20 cellular contexts compared by ENCODE assay signal in the genomic region with DNA sequence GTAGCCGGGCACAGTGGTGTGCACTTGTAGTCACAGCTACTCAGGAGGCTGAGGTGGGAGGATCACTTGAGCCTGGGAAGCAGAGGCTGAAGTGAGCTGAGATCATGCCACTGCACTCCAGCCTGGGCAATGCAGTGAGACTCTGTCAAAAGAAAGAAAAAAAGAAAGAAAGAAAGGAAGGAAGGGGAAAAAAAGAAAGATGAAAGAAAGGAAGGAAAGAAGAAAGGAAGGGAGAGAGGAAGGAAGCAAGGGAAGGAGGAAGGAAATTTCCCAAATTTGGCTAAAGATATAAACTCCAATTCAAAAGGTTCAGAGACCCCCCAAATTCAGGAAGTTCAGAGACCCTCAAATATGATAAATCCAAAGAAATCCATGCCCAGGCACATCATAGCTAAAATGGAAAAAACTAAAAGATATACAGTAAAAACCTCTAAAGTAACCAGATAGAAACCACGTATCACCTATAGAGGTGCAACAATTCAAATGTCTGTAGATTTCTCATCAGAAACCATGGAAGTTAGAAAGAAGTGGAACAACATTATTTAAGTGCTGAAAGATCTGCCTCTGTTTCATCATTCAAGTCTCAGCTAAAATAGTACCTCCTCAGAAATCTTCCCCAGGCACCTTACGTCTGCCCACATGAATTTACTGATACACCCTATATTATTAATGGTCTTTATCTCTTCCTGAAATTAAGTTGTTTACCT. TPM values are rescaled to one million over a fixed set of nuclear protein-coding genes. Genes with fewer than 3 reads are reported as not detected.
A peak's percentile ranks its signal among the peaks of the same experiment; 100 is the strongest.
DNase-seq lines count a peak whose midpoint lies in the region; ATAC-seq and TF ChIP-seq lines count a peak whose summit lies in the region.
"Had no signal": no experiment of that assay in that cellular context is flagged by ENCODE, and none has a peak within 500 bp of the region (broad histone marks: within the 10 kb centered on the region; RNA-seq: fewer than 3 reads in every experiment).

No MANE protein-coding gene starts in this region.

- H3K9me3 Mint-ChIP-seq in CD4-positive, CD25-positive, alpha-beta regulatory T cell: peaks cover 0 to 15% (median 3%) of the 10 kb centered on the region in 7 donors
- peaks cover 24% of the 10 kb centered on the region for H3K9me3 Mint-ChIP-seq in WTC11
- peaks cover 28% of the 10 kb centered on the region for H3K9me3 Mint-ChIP-seq in endodermal cell
- H3K9me3 Mint-ChIP-seq in Calu3 (ENCODE audit: low read depth, unreplicated experiment): no peaks in the 10 kb centered on the region
- peaks cover 2 to 6% of the 10 kb centered on the region in 2 donors for H3K9me3 Mint-ChIP-seq in activated T-cell treated with anti-CD3 and anti-CD28 coated beads, Interleukin-2, amount 50 U/mL, for 72 hours

- TF ChIP-seq CTCF in WTC11 (IDR thresholded peaks at IDR 0.05) (no peak), endodermal cell (conservative IDR thresholded peaks at IDR 0.05) (no peak), smooth muscle cell (IDR thresholded peaks at IDR 0.05; ENCODE audit: borderline replicate concordance, insufficient read depth, poor library complexity, severe bottlenecking) (no peak), Calu3 (IDR thresholded peaks at IDR 0.05; ENCODE audit: unreplicated experiment) (no peak), tibial nerve (IDR thresholded peaks at IDR 0.05) (no peak)

- no peaks in the 10 kb centered on the region for H3F3A ChIP-seq in smooth muscle cell (ENCODE audit: low read depth)

- no peaks in the 10 kb centered on the region for H3K27me3 Mint-ChIP-seq in CD4-positive, CD25-positive, alpha-beta regulatory T cell
- H3K27me3 Mint-ChIP-seq in WTC11 (ENCODE audit: low read depth) (no peaks in the 10 kb centered on the region), endodermal cell (ENCODE audit: insufficient read depth) (no peaks in the 10 kb centered on the region), Calu3 (ENCODE audit: unreplicated experiment) (no peaks in the 10 kb centered on the region)
- no peaks in the 10 kb centered on the region for H3K27me3 Mint-ChIP-seq in activated T-cell treated with anti-CD3 and anti-CD28 coated beads, Interleukin-2, amount 50 U/mL, for 72 hours (ENCODE audit: low read depth)
- H3K27me3 Mint-ChIP-seq: CD4-positive, alpha-beta memory T cell had no signal

- peak overlapping the region in 2 of 3 donors; percentile 39 to 63 for H3K27ac Mint-ChIP-seq in CD4-positive, CD25-positive, alpha-beta regulatory T cell
- H3K27ac Mint-ChIP-seq in WTC11: no peak overlapping the region
- no peak overlapping the region for H3K27ac Mint-ChIP-seq in endodermal cell
- H3K27ac Mint-ChIP-seq in Calu3 (ENCODE audit: unreplicated experiment): no peak overlapping the region
- H3K27ac Mint-ChIP-seq in activated T-cell treated with anti-CD3 and anti-CD28 coated beads, Interleukin-2, amount 50 U/mL, for 72 hours: no peak overlapping the region

- DNase-seq in CD4-positive, CD25-positive, alpha-beta regulatory T cell: no peak
- DNase-seq in WTC11 (ENCODE audit: low spot score) (no peak), endodermal cell (no peak), smooth muscle cell (lab: John Stamatoyannopoulos, UW; ENCODE audit: unreplicated experiment) (no peak), Calu3 (no peak), tibial nerve (ENCODE audit: low spot score in 2 of 2) (no peak)
- DNase-seq in activated T-cell treated with anti-CD3 and anti-CD28 coated beads, Interleukin-2, amount 50 U/mL, for 72 hours: no peak
- DNase-seq: 8988T; ACHN; AML-193; BE2C; CD4-positive, alpha-beta memory T cell; COR-L47; DMS153; DND-41; GOT3; H7 had no signal

- H2AFZ ChIP-seq in smooth muscle cell (ENCODE audit: low read depth): no peak overlapping the region

- no peaks in the 10 kb centered on the region for H3K9me3 ChIP-seq in CD4-positive, CD25-positive, alpha-beta regulatory T cell (ENCODE audit: control insufficient read depth in 2 of 2, low read length in 2 of 2)
- H3K9me3 ChIP-seq in endodermal cell (ENCODE audit: control insufficient read depth, low read length): peaks cover 32% of the 10 kb centered on the region
- H3K9me3 ChIP-seq in smooth muscle cell (replicated peaks; ENCODE audit: low read depth): no peaks in the 10 kb centered on the region
- peaks cover 0 to 12% (median 0%) of the 10 kb centered on the region in 4 donors for H3K9me3 ChIP-seq in tibial nerve
- H3K9me3 ChIP-seq: BE2C had no signal

- H3K27me3 ChIP-seq in CD4-positive, CD25-positive, alpha-beta regulatory T cell (ENCODE audit: control insufficient read depth, insufficient read depth, low read length): no peaks in the 10 kb centered on the region
- H3K27me3 ChIP-seq in endodermal cell (ENCODE audit: control insufficient read depth, insufficient read depth, low read length, poor library complexity, severe bottlenecking) (no peaks in the 10 kb centered on the region), smooth muscle cell (ENCODE audit: low read depth) (no peaks in the 10 kb centered on the region), tibial nerve (no peaks in the 10 kb centered on the region)
- H3K27me3 ChIP-seq: BE2C; BLaER1 treated with 17β-estradiol and CSF1 and Interleukin-3, amounts not matched to agents 10 nM and 100 nM had no signal

- H3K9ac ChIP-seq in endodermal cell (ENCODE audit: extremely low read depth, low read length, poor library complexity, severe bottlenecking) (no peak overlapping the region), smooth muscle cell (ENCODE audit: low read depth) (no peak overlapping the region)
- H3K9ac ChIP-seq: BLaER1 treated with 17β-estradiol and CSF1 and Interleukin-3, amounts not matched to agents 10 nM and 100 nM had no signal

- H3K79me2 ChIP-seq in smooth muscle cell (ENCODE audit: low read depth): no peaks in the 10 kb centered on the region

- no peak overlapping the region for H3K4me2 ChIP-seq in smooth muscle cell
- H3K4me2 ChIP-seq: A549; BLaER1 treated with 17β-estradiol and CSF1 and Interleukin-3, amounts not matched to agents 10 nM and 100 nM had no signal

- no peak overlapping the region for H3K27ac ChIP-seq in CD4-positive, CD25-positive, alpha-beta regulatory T cell (ENCODE audit: insufficient read depth, low read length, poor library complexity, severe bottlenecking)
- H3K27ac ChIP-seq in endodermal cell (ENCODE audit: low read depth, low read length): no peak overlapping the region
- H3K27ac ChIP-seq in smooth muscle cell (ENCODE audit: low read depth): peak overlapping the region; percentile 43
- no peak overlapping the region for H3K27ac ChIP-seq in tibial nerve
- H3K27ac ChIP-seq: A549; BLaER1 treated with 17β-estradiol and CSF1 and Interleukin-3, amounts not matched to agents 10 nM and 100 nM had no signal

- intact Hi-C loops in Calu3 (cut with micrococcal nuclease; ENCODE audit: unreplicated experiment): no loop called here

- H3K4me1 ChIP-seq in CD4-positive, CD25-positive, alpha-beta regulatory T cell (ENCODE audit: control insufficient read depth, insufficient read depth, low read length, poor library complexity, severe bottlenecking): no peaks in the 10 kb centered on the region
- H3K4me1 ChIP-seq in endodermal cell (ENCODE audit: control insufficient read depth, insufficient read depth, low read length) (peaks cover 3% of the 10 kb centered on the region), smooth muscle cell (ENCODE audit: low read depth) (no peaks in the 10 kb centered on the region), tibial nerve (peaks cover 0 to 8% (median 0%) of the 10 kb centered on the region in 4 donors)
- H3K4me1 ChIP-seq: A549, BE2C had no signal

- WGBS in endodermal cell (ENCODE audit: insufficient coverage in 1 of 2, insufficient read length in 1 of 2), 2 experiments: 91 to 96% methylated on average over 2 to 3 of the region's 3 CpGs
- 99% methylated on average over 3 of the region's 3 CpGs for WGBS in smooth muscle cell (ENCODE audit: low lambda C conversion rate)
- WGBS in tibial nerve, 2 donors: 96 to 97% methylated on average over 3 of the region's 3 CpGs

- no peak overlapping the region for H3K4me3 ChIP-seq in CD4-positive, CD25-positive, alpha-beta regulatory T cell (ENCODE audit: low read depth, low read length)
- H3K4me3 ChIP-seq in endodermal cell (ENCODE audit: low read length): peak overlapping the region; percentile 42
- H3K4me3 ChIP-seq in smooth muscle cell: no peak overlapping the region
- no peak overlapping the region for H3K4me3 ChIP-seq in tibial nerve
- H3K4me3 ChIP-seq: A549; BLaER1 treated with 17β-estradiol and CSF1 and Interleukin-3, amounts not matched to agents 10 nM and 100 nM had no signal

- no peaks in the 10 kb centered on the region for H4K20me1 ChIP-seq in smooth muscle cell (ENCODE audit: low read depth)
- H4K20me1 ChIP-seq: BLaER1 treated with 17β-estradiol and CSF1 and Interleukin-3, amounts not matched to agents 10 nM and 100 nM had no signal

- peaks cover 40% of the 10 kb centered on the region for H3K36me3 Mint-ChIP-seq in CD4-positive, CD25-positive, alpha-beta regulatory T cell
- H3K36me3 Mint-ChIP-seq in WTC11: peaks cover 21% of the 10 kb centered on the region
- peaks cover 37% of the 10 kb centered on the region for H3K36me3 Mint-ChIP-seq in endodermal cell (ENCODE audit: low read depth)
- no peaks in the 10 kb centered on the region for H3K36me3 Mint-ChIP-seq in Calu3 (ENCODE audit: insufficient read depth, unreplicated experiment)
- H3K36me3 Mint-ChIP-seq in activated T-cell treated with anti-CD3 and anti-CD28 coated beads, Interleukin-2, amount 50 U/mL, for 72 hours (ENCODE audit: insufficient read depth in 2 of 2): peaks cover 7 to 14% of the 10 kb centered on the region in 2 donors

- POLR2A ChIA-PET in WTC11 (lab: Charles Lee): no interaction called here

- TF ChIP-seq POLR2A in tibial nerve (IDR thresholded peaks at IDR 0.05): no peak

- ATAC-seq in CD4-positive, CD25-positive, alpha-beta regulatory T cell (ENCODE audit: low read depth in 2 of 2): no peak
- no peak for ATAC-seq in WTC11
- no peak for ATAC-seq in activated T-cell treated with anti-CD3 and anti-CD28 coated beads, Interleukin-2, amount 50 U/mL, for 72 hours (replicated peaks in 1 of 2)
- ATAC-seq: A549 had no signal

- CTCF ChIA-PET in WTC11 (lab: Charles Lee): no interaction called here
- CTCF ChIA-PET in Calu3 (lab: Charles Lee): no interaction called here

- peaks cover 0 to 11% (median 4%) of the 10 kb centered on the region in 4 donors for H3K4me1 Mint-ChIP-seq in CD4-positive, CD25-positive, alpha-beta regulatory T cell
- peaks cover 25% of the 10 kb centered on the region for H3K4me1 Mint-ChIP-seq in WTC11
- H3K4me1 Mint-ChIP-seq in endodermal cell: peaks cover 27% of the 10 kb centered on the region
- no peaks in the 10 kb centered on the region for H3K4me1 Mint-ChIP-seq in Calu3 (ENCODE audit: low read depth, unreplicated experiment)
- no peaks in the 10 kb centered on the region for H3K4me1 Mint-ChIP-seq in activated T-cell treated with anti-CD3 and anti-CD28 coated beads, Interleukin-2, amount 50 U/mL, for 72 hours (ENCODE audit: low read depth)

- no peak for TF ChIP-seq EP300 in tibial nerve (IDR thresholded peaks at IDR 0.05)

- BruUV-seq in Calu3 (replicated peaks; lab: Mats Ljungman, UMichigan): no TSS peak

- H3K36me3 ChIP-seq in CD4-positive, CD25-positive, alpha-beta regulatory T cell (ENCODE audit: control insufficient read depth, insufficient read depth, low read length): peaks cover 8% of the 10 kb centered on the region
- H3K36me3 ChIP-seq in endodermal cell (ENCODE audit: control insufficient read depth, insufficient read depth, low read length) (peaks cover 10% of the 10 kb centered on the region), smooth muscle cell (ENCODE audit: low read depth) (no peaks in the 10 kb centered on the region), tibial nerve (peaks cover 0 to 41% (median under 1%) of the 10 kb centered on the region in 3 donors)

- H3K4me3 Mint-ChIP-seq in CD4-positive, CD25-positive, alpha-beta regulatory T cell: no peak overlapping the region
- H3K4me3 Mint-ChIP-seq in WTC11 (no peak overlapping the region), endodermal cell (no peak overlapping the region), Calu3 (ENCODE audit: low read depth, unreplicated experiment) (no peak overlapping the region)
- H3K4me3 Mint-ChIP-seq in activated T-cell treated with anti-CD3 and anti-CD28 coated beads, Interleukin-2, amount 50 U/mL, for 72 hours: no peak overlapping the region
- H3K4me3 Mint-ChIP-seq: CD14-positive monocyte; CD4-positive, alpha-beta memory T cell had no signal

RNA-seq across cellular contexts. Expression of gene DET1, which starts 10.7 kb away (rescaled TPM):
- 4.6 TPM for total RNA-seq in CD4-positive, CD25-positive, alpha-beta regulatory T cell
- 1 to 10 TPM; 1.0 to 2.2 (median 1.7) TPM for polyA plus RNA-seq in CD4-positive, CD25-positive, alpha-beta regulatory T cell
- 5.8 to 6.1 TPM (median 6.1 TPM) in 3 replicates for total RNA-seq in WTC11 (2021)
- 1 to 10 TPM; 4.4 to 4.8 TPM for total RNA-seq in endodermal cell
- 16.8 TPM for polyA plus RNA-seq in endodermal cell (2013, experiment 1 of 2)
- 14.2 TPM for polyA plus RNA-seq in endodermal cell (2013, experiment 2 of 2)
- total RNA-seq in smooth muscle cell: 5.6 and 6.0 TPM in 2 replicates
- 4.3 and 6.5 TPM in 2 replicates for polyA plus RNA-seq in smooth muscle cell
- 4.2 and 4.9 TPM in 2 replicates for total RNA-seq in Calu3 (2022)
- total RNA-seq in activated T-cell treated with anti-CD3 and anti-CD28 coated beads, Interleukin-2, amount 50 U/mL, for 72 hours: 1 to 10 TPM; 2.0 to 3.4 TPM
- 10 to 100 TPM in 1 of 4 donors, 1 to 10 TPM in 3; 6.6 to 16.2 (median 7.8) TPM for total RNA-seq in tibial nerve

Comparison
In these comparisons a context has a peak if more than half of its experiments do, and no peak if none do; other contexts are left out.
1. H3K27ac Mint-ChIP-seq: peak in CD4-positive, CD25-positive, alpha-beta regulatory T cell (2 of 3); none in WTC11 (single experiment), endodermal cell (single experiment), Calu3 (single experiment) and activated T-cell treated with anti-CD3 and anti-CD28 coated beads, Interleukin-2, amount 50 U/mL, for 72 hours (single experiment).